Comparison of ENCODE assay signal across 11 cellular contexts in genomic region chr11:105100206-105100605, GRCh38. TPM values are rescaled to one million over a fixed set of nuclear protein-coding genes. Genes with fewer than 3 reads are reported as not detected.
DNase-seq lines count a peak whose midpoint lies in the region; ATAC-seq and TF ChIP-seq lines count a peak whose summit lies in the region.
"Had no signal": no experiment of that assay in that cellular context is flagged by ENCODE, and none has a peak within 500 bp of the region (broad histone marks: within the 10 kb centered on the region; RNA-seq: fewer than 3 reads in every experiment).

No MANE protein-coding gene starts in this region.

- H3K9me3 ChIP-seq in RWPE2 (ENCODE audit: severe bottlenecking) = no peaks in the 10 kb centered on the region
- H3K9me3 ChIP-seq: SJSA1 had no signal

- no peak overlapping the region for H3K27ac ChIP-seq in RWPE2 (ENCODE audit: poor library complexity, severe bottlenecking)
- peak overlapping the region in 15 of 21 experiments; percentile 5 to 78 (median 68) for H3K27ac ChIP-seq in skin epidermis
- H3K27ac ChIP-seq: SJSA1 had no signal

- TF ChIP-seq CTCF in RWPE2 (IDR thresholded peaks at IDR 0.05; ENCODE audit: poor library complexity, severe bottlenecking) (no peak), choroid plexus epithelial cell (conservative IDR thresholded peaks at IDR 0.05; ENCODE audit: low read depth, low read length) (no peak), omental fat pad (IDR thresholded peaks at IDR 0.05) (no peak)

- no peaks in the 10 kb centered on the region for H3K36me3 ChIP-seq in RWPE2 (ENCODE audit: low read depth)
- H3K36me3 ChIP-seq: SJSA1 had no signal

- H3K27me3 ChIP-seq in RWPE2 (ENCODE audit: insufficient read depth, poor library complexity, severe bottlenecking) = no peaks in the 10 kb centered on the region
- H3K27me3 ChIP-seq: SJSA1 had no signal

- peaks cover 3% of the 10 kb centered on the region for H3K4me1 ChIP-seq in RWPE2 (ENCODE audit: insufficient read depth, poor library complexity, severe bottlenecking)
- H3K4me1 ChIP-seq: SJSA1 had no signal

- H3K4me3 ChIP-seq in RWPE2 (ENCODE audit: severe bottlenecking) (no peak overlapping the region), choroid plexus epithelial cell (ENCODE audit: low read depth, low read length) (no peak overlapping the region), skin epidermis (peak overlapping the region in 2 of 7 experiments; percentile 6 to 34)
- H3K4me3 ChIP-seq: SJSA1 had no signal

- H3K4me3 Mint-ChIP-seq in activated T-cell treated with anti-CD3 and anti-CD28 coated beads, Interleukin-2, amount 50 U/mL, for 4 hours = peak overlapping the region; percentile 73

- peaks cover 4% of the 10 kb centered on the region for H3K9me3 Mint-ChIP-seq in activated T-cell treated with anti-CD3 and anti-CD28 coated beads, Interleukin-2, amount 50 U/mL, for 4 hours

- peak; percentile 79 to 81 for ATAC-seq in activated T-cell treated with anti-CD3 and anti-CD28 coated beads, Interleukin-2, amount 50 U/mL, for 4 hours
- peak; percentile 25; the same call in 2 of the 3 replicates for ATAC-seq in RWPE2 (ENCODE audit: low read depth)
- ATAC-seq in omental fat pad (ENCODE audit: low FRiP score) = no peak
- no peak for ATAC-seq in GM19351 (IDR thresholded peaks at IDR 0.05; ENCODE audit: unreplicated experiment)
- no peak for ATAC-seq in HG02970 (IDR thresholded peaks at IDR 0.05; ENCODE audit: low FRiP score, unreplicated experiment)

- H3K4me1 Mint-ChIP-seq in activated T-cell treated with anti-CD3 and anti-CD28 coated beads, Interleukin-2, amount 50 U/mL, for 4 hours (ENCODE audit: low read depth) = peaks cover 30% of the 10 kb centered on the region

- H3K27me3 Mint-ChIP-seq in activated T-cell treated with anti-CD3 and anti-CD28 coated beads, Interleukin-2, amount 50 U/mL, for 4 hours (ENCODE audit: low read depth) = no peaks in the 10 kb centered on the region

- DNase-seq in activated T-cell treated with anti-CD3 and anti-CD28 coated beads, Interleukin-2, amount 50 U/mL, for 4 hours = peak; percentile 10
- no peak for DNase-seq in activated T-cell treated with anti-CD3 and anti-CD28 coated beads for 4 hours
- DNase-seq in RWPE2 (ENCODE audit: low spot score) = no peak
- DNase-seq in choroid plexus epithelial cell (ENCODE audit: low read depth) = peak; percentile 28
- no peak for DNase-seq in omental fat pad (ENCODE audit: low spot score)
- DNase-seq: caudate nucleus had no signal

- H3K36me3 Mint-ChIP-seq in activated T-cell treated with anti-CD3 and anti-CD28 coated beads, Interleukin-2, amount 50 U/mL, for 4 hours (ENCODE audit: insufficient read depth) = peaks cover 3% of the 10 kb centered on the region
- H3K36me3 Mint-ChIP-seq: IgD-negative memory B cell had no signal

RNA-seq across cellular contexts. Expression of gene CARD18, which starts 39.4 kb away (rescaled TPM):
- total RNA-seq in activated T-cell treated with anti-CD3 and anti-CD28 coated beads, Interleukin-2, amount 50 U/mL, for 4 hours = not detected
- total RNA-seq in omental fat pad = not detected
- total RNA-seq: SJSA1 had no signal

RNA-seq across cellular contexts. Expression of gene CARD16, which starts 55.1 kb away (rescaled TPM):
- total RNA-seq in activated T-cell treated with anti-CD3 and anti-CD28 coated beads, Interleukin-2, amount 50 U/mL, for 4 hours = 1 to 10 TPM; 2.7 to 4.7 (median 4.3) TPM
- total RNA-seq in omental fat pad = 10 to 100 TPM in 3 of 4 donors, 1 to 10 TPM in 1; 8.8 to 22.2 (median 11.8) TPM

Comparison
In these comparisons a context has a peak if more than half of its experiments do, and no peak if none do; other contexts are left out.
1. DNase-seq: peak in activated T-cell treated with anti-CD3 and anti-CD28 coated beads, Interleukin-2, amount 50 U/mL, for 4 hours (single experiment) and choroid plexus epithelial cell (single experiment); none in activated T-cell treated with anti-CD3 and anti-CD28 coated beads for 4 hours (single experiment), RWPE2 (single experiment) and omental fat pad (single experiment).
2. ATAC-seq: peak in activated T-cell treated with anti-CD3 and anti-CD28 coated beads, Interleukin-2, amount 50 U/mL, for 4 hours (2 of 2) and RWPE2 (single experiment); none in omental fat pad (single experiment), GM19351 (single experiment) and HG02970 (single experiment).